21 cellular contexts compared by ENCODE assay signal in the genomic region with DNA sequence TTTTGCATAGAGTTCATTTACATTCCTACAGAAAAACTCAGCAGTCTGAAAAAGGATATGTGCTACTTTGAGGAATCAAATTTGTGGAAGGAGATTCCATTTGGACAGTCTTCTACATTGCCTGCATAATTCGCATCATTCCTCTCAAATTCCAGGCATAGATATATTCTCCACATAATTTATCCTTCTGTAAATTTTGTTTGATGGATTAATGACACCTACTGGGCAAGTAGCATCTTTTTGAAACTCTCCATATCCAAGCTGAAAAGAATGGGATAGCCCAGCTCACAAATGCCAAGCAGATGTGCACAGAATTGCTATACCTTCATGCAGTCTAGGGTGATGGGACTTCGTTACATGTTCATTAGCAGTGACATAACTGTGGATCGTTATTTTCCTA.
DNase-seq lines count a peak whose midpoint lies in the region; ATAC-seq, FAIRE-seq and TF ChIP-seq lines count a peak whose summit lies in the region.
"Had no signal": no experiment of that assay in that cellular context is flagged by ENCODE, and none has a peak within 500 bp of the region (broad histone marks: within the 10 kb centered on the region; RNA-seq: fewer than 3 reads in every experiment).

No MANE protein-coding gene starts in this region.

- H3K27ac ChIP-seq in VCaP (no peak overlapping the region), right lobe of liver (no peak overlapping the region)

- TF ChIP-seq CTCF in AG10803 (conservative IDR thresholded peaks at IDR 0.05; ENCODE audit: low read length): no peak
- peak; percentile 36; the same call in 1 of the 2 replicates for TF ChIP-seq CTCF in VCaP (conservative IDR thresholded peaks at IDR 0.05)
- TF ChIP-seq CTCF in right lobe of liver (IDR thresholded peaks at IDR 0.05): no peak

- H3K36me3 ChIP-seq in right lobe of liver: no peaks in the 10 kb centered on the region
- H3K36me3 ChIP-seq: BE2C had no signal

- ATAC-seq in right lobe of liver (no peak), HG03039 (IDR thresholded peaks at IDR 0.05; ENCODE audit: unreplicated experiment) (no peak), GM19452 (IDR thresholded peaks at IDR 0.05; ENCODE audit: unreplicated experiment) (no peak)
- ATAC-seq: CD8-positive, alpha-beta T cell had no signal

- DNase-seq in AG10803 (ENCODE audit: low read depth) (peak; percentile 82), GM12891 (ENCODE audit: insufficient read length, low spot score) (no peak), dedifferentiated amniotic fluid mesenchymal stem cell (ENCODE audit: extremely low spot score) (peak; percentile 51), pons (ENCODE audit: low spot score) (no peak), right lobe of liver (no peak)
- DNase-seq: ACHN; BE2C; CD8-positive, alpha-beta T cell; COR-L47; DMS153; DND-41; GF-D8; HCEC 1CT; IMR-90; KBM-7 had no signal

- intact Hi-C loops in right lobe of liver (cut with DNase I): no loop called here

- H3K9me3 ChIP-seq in right lobe of liver: no peaks in the 10 kb centered on the region
- H3K9me3 ChIP-seq: BE2C had no signal

- H3K27me3 ChIP-seq in right lobe of liver: no peaks in the 10 kb centered on the region
- H3K27me3 ChIP-seq: BE2C had no signal

- 85% methylated on average over 3 of the region's 3 CpGs for WGBS in right lobe of liver (ENCODE audit: insufficient coverage, low coverage, low lambda C conversion rate, missing lambda C conversion rate)

- TF ChIP-seq POLR2A in GM12891 (IDR thresholded peaks at IDR 0.05; ENCODE audit: low read depth, low read length) (no peak), right lobe of liver (IDR thresholded peaks at IDR 0.05) (no peak)

- H3K4me3 ChIP-seq in AG10803 (ENCODE audit: low read length) (no peak overlapping the region), right lobe of liver (no peak overlapping the region)

- FAIRE-seq in GM12891 (lab: Jason Lieb, UNC): peak; percentile 76
- FAIRE-seq: D721Med, GM12892, GM19239 had no signal

- H3K4me1 ChIP-seq in right lobe of liver: no peaks in the 10 kb centered on the region

TF ChIP-seq in GM12891, 5 proteins besides CTCF, POLR2A, EP300 and RAD21:
- TF ChIP-seq PAX5 (IDR thresholded peaks at IDR 0.05; ENCODE audit: insufficient read depth, low read length, severe bottlenecking) (no peak), POU2F2 (IDR thresholded peaks at IDR 0.05; ENCODE audit: low read depth, low read length) (no peak), TAF1 (IDR thresholded peaks at IDR 0.05; ENCODE audit: low read depth, low read length) (no peak), POLR2AphosphoS5 (IDR thresholded peaks at IDR 0.05; ENCODE audit: low read depth, low read length) (no peak), SPI1 (IDR thresholded peaks at IDR 0.05; ENCODE audit: low read depth, low read length) (no peak)

Comparison
In these comparisons a context has a peak if more than half of its experiments do, and no peak if none do; other contexts are left out.
1. DNase-seq: peak in AG10803 (single experiment) and dedifferentiated amniotic fluid mesenchymal stem cell (single experiment); none in GM12891 (single experiment), pons (single experiment) and right lobe of liver (0 of 3).